19 cellular contexts compared by ENCODE assay signal in genomic region chr13:22893149-22893548, GRCh38.
"Had no signal": no experiment of that assay in that cellular context is flagged by ENCODE, and none has a peak within 500 bp of the region (broad histone marks: within the 10 kb centered on the region; RNA-seq: fewer than 3 reads in every experiment).

No MANE protein-coding gene starts in this region.

- H3K36me3 Mint-ChIP-seq: activated naive CD4-positive, alpha-beta T cell treated with anti-CD3 and anti-CD28 coated beads, Interleukin-2, amount 50 U/mL, for 72 hours; immature natural killer cell had no signal

- ATAC-seq: activated naive CD4-positive, alpha-beta T cell treated with anti-CD3 and anti-CD28 coated beads, Interleukin-2, amount 50 U/mL, for 72 hours; activated T-cell treated with anti-CD3 and anti-CD28 coated beads, Interleukin-2, amount 50 U/mL, for 4 hours; esophagus mucosa had no signal

- H3K4me3 ChIP-seq: pancreas, tibial artery had no signal

- H3K27ac Mint-ChIP-seq: activated naive CD4-positive, alpha-beta T cell treated with anti-CD3 and anti-CD28 coated beads, Interleukin-2, amount 50 U/mL, for 72 hours; immature natural killer cell had no signal

- DNase-seq: activated CD4-positive, alpha-beta T cell treated with anti-CD3 and anti-CD28 coated beads for 1 hour; activated CD4-positive, alpha-beta T cell treated with anti-CD3 and anti-CD28 coated beads, Interleukin-2, amount 50 U/mL, for 48 hours; activated effector memory CD4-positive, alpha-beta T cell treated with anti-CD3 and anti-CD28 coated beads, Interleukin-2, amount 50 U/mL, for 16 hours; activated T-cell treated with anti-CD3 and anti-CD28 coated beads, Interleukin-2, amount 50 U/mL, for 4 hours; amygdala; cerebellar nuclear complex; endodermal cell; glutamatergic neuron; immature natural killer cell; left colon; mesenchymal stem cell; pancreas; stimulated activated CD4-positive, alpha-beta T cell treated with anti-CD3 and anti-CD28 coated beads, Interleukin-15, amount 100 ng/mL, for 24 hours; stimulated activated CD4-positive, alpha-beta T cell treated with anti-CD3 and anti-CD28 coated beads, Interleukin-4, amount 100 ng/mL, for 4 hours; T-helper 9 cell; tibial artery had no signal

- H3K27me3 ChIP-seq: pancreas, tibial artery had no signal

- H3K9me3 Mint-ChIP-seq: activated naive CD4-positive, alpha-beta T cell treated with anti-CD3 and anti-CD28 coated beads, Interleukin-2, amount 50 U/mL, for 72 hours had no signal

- H3K4me1 ChIP-seq: pancreas had no signal

- H3K4me1 Mint-ChIP-seq: immature natural killer cell, neural crest cell had no signal

- H3K4me3 Mint-ChIP-seq: activated T-cell treated with anti-CD3 and anti-CD28 coated beads, Interleukin-2, amount 50 U/mL, for 4 hours; endodermal cell; immature natural killer cell; neural crest cell had no signal

- H3K36me3 ChIP-seq: pancreas, tibial artery had no signal

- H3K27ac ChIP-seq: pancreas, tibial artery had no signal

- H3K9me3 ChIP-seq: pancreas had no signal
